ENCODE assay signal across 1 cellular context in genomic region chr1:20733361-20733975, GRCh38.
TF ChIP-seq lines count a peak whose summit lies in the region.

No MANE protein-coding gene starts in this region.

TF ChIP-seq in HepG2, 621 proteins besides CTCF, POLR2A, EP300 and RAD21 (continued from another document):
- TF ChIP-seq ZNF501 (CRISPR knock-in tag; IDR thresholded peaks at IDR 0.05) (no peak; the same call in 1 of the 2 replicates), NCOR1 (IDR thresholded peaks at IDR 0.05; ENCODE audit: borderline replicate concordance, low read length) (no peak), AKNA (CRISPR knock-in tag; IDR thresholded peaks at IDR 0.05; ENCODE audit: borderline replicate concordance) (0 out of 2 replicates have a peak, but pooled peaks have one; percentile 13), GATAD1 (CRISPR knock-in tag; IDR thresholded peaks at IDR 0.05) (no peak), HNRNPH1 (optimal IDR thresholded peaks at IDR 0.05; ENCODE audit: low read depth, low read length) (no peak), XBP1 (CRISPR knock-in tag; IDR thresholded peaks at IDR 0.05) (0 out of 2 replicates have a peak, but pooled peaks have one; percentile 2), MAFK (conservative IDR thresholded peaks at IDR 0.05 in 1 of 2, IDR thresholded peaks at IDR 0.05 in 1 of 2; ENCODE audit: low read length in 2 of 2) (no peak), NFE2L1 (CRISPR knock-in tag; IDR thresholded peaks at IDR 0.05; ENCODE audit: borderline replicate concordance) (no peak), REXO4 (CRISPR knock-in tag; IDR thresholded peaks at IDR 0.05; ENCODE audit: borderline replicate concordance) (no peak)
- TF ChIP-seq, protein P1, sequence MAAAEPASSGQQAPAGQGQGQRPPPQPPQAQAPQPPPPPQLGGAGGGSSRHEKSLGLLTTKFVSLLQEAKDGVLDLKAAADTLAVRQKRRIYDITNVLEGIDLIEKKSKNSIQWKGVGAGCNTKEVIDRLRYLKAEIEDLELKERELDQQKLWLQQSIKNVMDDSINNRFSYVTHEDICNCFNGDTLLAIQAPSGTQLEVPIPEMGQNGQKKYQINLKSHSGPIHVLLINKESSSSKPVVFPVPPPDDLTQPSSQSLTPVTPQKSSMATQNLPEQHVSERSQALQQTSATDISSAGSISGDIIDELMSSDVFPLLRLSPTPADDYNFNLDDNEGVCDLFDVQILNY (CRISPR knock-in tag; conservative IDR thresholded peaks at IDR 0.05): no peak
- TF ChIP-seq, protein P2, sequence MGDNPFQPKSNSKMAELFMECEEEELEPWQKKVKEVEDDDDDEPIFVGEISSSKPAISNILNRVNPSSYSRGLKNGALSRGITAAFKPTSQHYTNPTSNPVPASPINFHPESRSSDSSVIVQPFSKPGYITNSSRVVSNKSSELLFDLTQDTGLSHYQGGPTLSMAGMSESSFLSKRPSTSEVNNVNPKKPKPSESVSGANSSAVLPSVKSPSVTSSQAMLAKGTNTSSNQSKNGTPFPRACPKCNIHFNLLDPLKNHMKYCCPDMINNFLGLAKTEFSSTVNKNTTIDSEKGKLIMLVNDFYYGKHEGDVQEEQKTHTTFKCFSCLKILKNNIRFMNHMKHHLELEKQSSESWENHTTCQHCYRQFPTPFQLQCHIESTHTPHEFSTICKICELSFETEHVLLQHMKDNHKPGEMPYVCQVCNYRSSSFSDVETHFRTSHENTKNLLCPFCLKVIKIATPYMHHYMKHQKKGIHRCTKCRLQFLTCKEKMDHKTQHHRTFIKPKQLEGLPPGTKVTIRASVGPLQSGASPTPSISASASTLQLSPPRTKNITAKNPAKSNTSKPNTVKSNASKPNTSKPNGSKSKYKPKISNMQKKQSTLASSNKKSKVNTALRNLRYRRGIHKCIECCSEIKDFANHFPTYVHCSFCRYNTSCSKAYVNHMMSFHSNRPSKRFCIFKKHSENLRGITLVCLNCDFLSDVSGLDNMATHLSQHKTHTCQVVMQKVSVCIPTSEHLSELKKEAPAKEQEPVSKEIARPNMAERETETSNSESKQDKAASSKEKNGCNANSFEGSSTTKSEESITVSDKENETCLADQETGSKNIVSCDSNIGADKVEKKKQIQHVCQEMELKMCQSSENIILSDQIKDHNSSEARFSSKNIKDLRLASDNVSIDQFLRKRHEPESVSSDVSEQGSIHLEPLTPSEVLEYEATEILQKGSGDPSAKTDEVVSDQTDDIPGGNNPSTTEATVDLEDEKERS (CRISPR knock-in tag; IDR thresholded peaks at IDR 0.05): peak; percentile 52; the same call in 1 of the 2 replicates
TF ChIP-seq in HepG2: peak in this region for 21.
